ENCODE assay signal across 1 cellular context in the genomic region with DNA sequence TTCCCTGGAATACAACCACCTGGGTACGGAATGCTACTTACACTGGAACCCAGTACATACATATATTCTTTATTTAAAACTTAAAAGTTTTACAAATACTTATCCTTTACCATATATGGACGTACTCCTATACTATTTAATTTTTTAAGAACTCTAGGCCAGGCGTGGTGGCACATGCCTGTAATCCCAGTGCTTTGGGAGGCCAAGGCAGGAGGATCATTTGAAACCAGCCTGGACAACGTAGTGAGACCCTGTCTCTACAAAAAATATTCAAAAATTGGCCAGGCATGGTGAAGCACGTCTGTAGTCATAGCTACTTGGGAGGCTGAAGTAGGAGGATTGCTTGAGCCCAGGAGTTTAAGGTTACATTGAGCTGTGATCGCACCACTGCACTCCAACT.
TF ChIP-seq lines count a peak whose summit lies in the region.

No MANE protein-coding gene starts in this region.

TF ChIP-seq in HepG2, 621 proteins besides CTCF, POLR2A, EP300 and RAD21:
- no peak for TF ChIP-seq ZNF598 (CRISPR knock-in tag; IDR thresholded peaks at IDR 0.05; ENCODE audit: borderline replicate concordance)
- peak; percentile 44; the same call in 1 of the 2 replicates for TF ChIP-seq ZNF121 (CRISPR knock-in tag; IDR thresholded peaks at IDR 0.05)
TF ChIP-seq in HepG2: peak in this region for 1.
